8 cellular contexts compared by ENCODE assay signal in genomic region chr11:40841231-40841630, GRCh38.
"Had no signal": no experiment of that assay in that cellular context is flagged by ENCODE, and none has a peak within 500 bp of the region (broad histone marks: within the 10 kb centered on the region; RNA-seq: fewer than 3 reads in every experiment).

No MANE protein-coding gene starts in this region.

- H3K27ac ChIP-seq: HL-60, KMS-11 had no signal

- ATAC-seq: HepG2, K562 had no signal

- H3K27ac Mint-ChIP-seq: IgD-negative memory B cell had no signal

- DNase-seq: IMR-90, KBM-7, KG1 had no signal

- H3K4me2 ChIP-seq: KMS-11 had no signal

- H3K4me3 Mint-ChIP-seq: IgD-negative memory B cell had no signal

- H3K36me3 Mint-ChIP-seq: IgD-negative memory B cell had no signal

- H3K4me3 ChIP-seq: K562 had no signal

- H3K27me3 Mint-ChIP-seq: IgD-negative memory B cell had no signal

- H3K4me1 Mint-ChIP-seq: IgD-negative memory B cell had no signal

- H3K9ac ChIP-seq: KMS-11 had no signal
